In the genomic region with DNA sequence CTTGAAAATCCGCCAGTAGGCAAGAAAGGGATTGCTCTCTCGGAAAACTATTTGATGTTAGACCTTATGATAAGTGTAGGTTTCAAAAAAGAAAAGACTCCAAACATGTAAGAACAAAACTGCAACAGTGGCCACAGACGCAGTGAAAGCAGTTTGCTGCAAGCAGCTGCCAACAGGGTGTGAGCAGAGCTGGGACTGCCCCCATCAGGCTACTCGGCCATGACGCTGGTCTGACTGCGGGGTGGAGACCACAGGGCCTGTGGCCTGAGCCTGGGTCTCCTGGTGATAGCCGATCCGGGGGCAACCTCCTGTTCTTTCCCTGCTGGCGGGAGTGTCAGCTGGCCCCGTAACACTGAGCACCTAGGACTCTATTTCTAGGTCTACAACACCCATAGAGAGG, we compare ENCODE assay signal across 1 cellular context.
TF ChIP-seq lines count a peak whose summit lies in the region.

No MANE protein-coding gene starts in this region.

TF ChIP-seq in GM12878, 131 proteins besides CTCF, POLR2A, EP300 and RAD21 (continued from another document and continues in another):
- TF ChIP-seq, protein P1, sequence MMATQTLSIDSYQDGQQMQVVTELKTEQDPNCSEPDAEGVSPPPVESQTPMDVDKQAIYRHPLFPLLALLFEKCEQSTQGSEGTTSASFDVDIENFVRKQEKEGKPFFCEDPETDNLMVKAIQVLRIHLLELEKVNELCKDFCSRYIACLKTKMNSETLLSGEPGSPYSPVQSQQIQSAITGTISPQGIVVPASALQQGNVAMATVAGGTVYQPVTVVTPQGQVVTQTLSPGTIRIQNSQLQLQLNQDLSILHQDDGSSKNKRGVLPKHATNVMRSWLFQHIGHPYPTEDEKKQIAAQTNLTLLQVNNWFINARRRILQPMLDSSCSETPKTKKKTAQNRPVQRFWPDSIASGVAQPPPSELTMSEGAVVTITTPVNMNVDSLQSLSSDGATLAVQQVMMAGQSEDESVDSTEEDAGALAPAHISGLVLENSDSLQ (IDR thresholded peaks at IDR 0.05): no peak
- no peak for TF ChIP-seq CEBPZ (IDR thresholded peaks at IDR 0.05; ENCODE audit: low read depth, low read length)
- TF ChIP-seq, protein P2, sequence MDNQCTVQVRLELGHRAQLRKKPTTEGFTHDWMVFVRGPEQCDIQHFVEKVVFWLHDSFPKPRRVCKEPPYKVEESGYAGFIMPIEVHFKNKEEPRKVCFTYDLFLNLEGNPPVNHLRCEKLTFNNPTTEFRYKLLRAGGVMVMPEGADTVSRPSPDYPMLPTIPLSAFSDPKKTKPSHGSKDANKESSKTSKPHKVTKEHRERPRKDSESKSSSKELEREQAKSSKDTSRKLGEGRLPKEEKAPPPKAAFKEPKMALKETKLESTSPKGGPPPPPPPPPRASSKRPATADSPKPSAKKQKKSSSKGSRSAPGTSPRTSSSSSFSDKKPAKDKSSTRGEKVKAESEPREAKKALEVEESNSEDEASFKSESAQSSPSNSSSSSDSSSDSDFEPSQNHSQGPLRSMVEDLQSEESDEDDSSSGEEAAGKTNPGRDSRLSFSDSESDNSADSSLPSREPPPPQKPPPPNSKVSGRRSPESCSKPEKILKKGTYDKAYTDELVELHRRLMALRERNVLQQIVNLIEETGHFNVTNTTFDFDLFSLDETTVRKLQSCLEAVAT (IDR thresholded peaks at IDR 0.05): peak; percentile 41; the same call in 1 of the 2 replicates
- no peak for TF ChIP-seq USF1 (IDR thresholded peaks at IDR 0.05; ENCODE audit: borderline replicate concordance, extremely low read length, insufficient read depth, low read depth, low read length)
- TF ChIP-seq SIX5 (IDR thresholded peaks at IDR 0.05; ENCODE audit: low read depth, low read length, severe bottlenecking): no peak
- peak; percentile 30 for TF ChIP-seq MEF2B (IDR thresholded peaks at IDR 0.05; ENCODE audit: partially characterized antibody, poor library complexity, severe bottlenecking)
- peak; percentile 64; the same call in 1 of the 2 replicates for TF ChIP-seq RUNX3 (IDR thresholded peaks at IDR 0.05; ENCODE audit: low read length)
- TF ChIP-seq PAX8 (IDR thresholded peaks at IDR 0.05): no peak
- TF ChIP-seq, protein P3, sequence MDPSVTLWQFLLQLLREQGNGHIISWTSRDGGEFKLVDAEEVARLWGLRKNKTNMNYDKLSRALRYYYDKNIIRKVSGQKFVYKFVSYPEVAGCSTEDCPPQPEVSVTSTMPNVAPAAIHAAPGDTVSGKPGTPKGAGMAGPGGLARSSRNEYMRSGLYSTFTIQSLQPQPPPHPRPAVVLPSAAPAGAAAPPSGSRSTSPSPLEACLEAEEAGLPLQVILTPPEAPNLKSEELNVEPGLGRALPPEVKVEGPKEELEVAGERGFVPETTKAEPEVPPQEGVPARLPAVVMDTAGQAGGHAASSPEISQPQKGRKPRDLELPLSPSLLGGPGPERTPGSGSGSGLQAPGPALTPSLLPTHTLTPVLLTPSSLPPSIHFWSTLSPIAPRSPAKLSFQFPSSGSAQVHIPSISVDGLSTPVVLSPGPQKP (IDR thresholded peaks at IDR 0.05; ENCODE audit: low read depth, low read length): no peak
- TF ChIP-seq MEF2A (IDR thresholded peaks at IDR 0.05; ENCODE audit: insufficient read depth, low read depth, low read length): no peak
- TF ChIP-seq GABPA (IDR thresholded peaks at IDR 0.05; ENCODE audit: low read depth): no peak
- TF ChIP-seq TCF12 (IDR thresholded peaks at IDR 0.05; ENCODE audit: low read depth, low read length): peak; percentile 91
- peak; percentile 65 for TF ChIP-seq RELB (IDR thresholded peaks at IDR 0.05; ENCODE audit: low read depth)
- TF ChIP-seq POU2F2 (IDR thresholded peaks at IDR 0.05; ENCODE audit: borderline replicate concordance, low read depth, low read length): 0 out of 3 replicates have a peak, but pooled peaks have one; percentile 17
- peak; percentile 17; the same call in 1 of the 2 replicates for TF ChIP-seq JUNB (IDR thresholded peaks at IDR 0.05)
- TF ChIP-seq BHLHE40 (IDR thresholded peaks at IDR 0.05; ENCODE audit: borderline replicate concordance in 1 of 2, low read depth in 2 of 2, low read length in 1 of 2): peak; percentile 26 to 71; a peak in 1 of 4 replicates
- no peak for TF ChIP-seq SUZ12 (IDR thresholded peaks at IDR 0.05; ENCODE audit: unreplicated experiment)
- TF ChIP-seq, protein P4, sequence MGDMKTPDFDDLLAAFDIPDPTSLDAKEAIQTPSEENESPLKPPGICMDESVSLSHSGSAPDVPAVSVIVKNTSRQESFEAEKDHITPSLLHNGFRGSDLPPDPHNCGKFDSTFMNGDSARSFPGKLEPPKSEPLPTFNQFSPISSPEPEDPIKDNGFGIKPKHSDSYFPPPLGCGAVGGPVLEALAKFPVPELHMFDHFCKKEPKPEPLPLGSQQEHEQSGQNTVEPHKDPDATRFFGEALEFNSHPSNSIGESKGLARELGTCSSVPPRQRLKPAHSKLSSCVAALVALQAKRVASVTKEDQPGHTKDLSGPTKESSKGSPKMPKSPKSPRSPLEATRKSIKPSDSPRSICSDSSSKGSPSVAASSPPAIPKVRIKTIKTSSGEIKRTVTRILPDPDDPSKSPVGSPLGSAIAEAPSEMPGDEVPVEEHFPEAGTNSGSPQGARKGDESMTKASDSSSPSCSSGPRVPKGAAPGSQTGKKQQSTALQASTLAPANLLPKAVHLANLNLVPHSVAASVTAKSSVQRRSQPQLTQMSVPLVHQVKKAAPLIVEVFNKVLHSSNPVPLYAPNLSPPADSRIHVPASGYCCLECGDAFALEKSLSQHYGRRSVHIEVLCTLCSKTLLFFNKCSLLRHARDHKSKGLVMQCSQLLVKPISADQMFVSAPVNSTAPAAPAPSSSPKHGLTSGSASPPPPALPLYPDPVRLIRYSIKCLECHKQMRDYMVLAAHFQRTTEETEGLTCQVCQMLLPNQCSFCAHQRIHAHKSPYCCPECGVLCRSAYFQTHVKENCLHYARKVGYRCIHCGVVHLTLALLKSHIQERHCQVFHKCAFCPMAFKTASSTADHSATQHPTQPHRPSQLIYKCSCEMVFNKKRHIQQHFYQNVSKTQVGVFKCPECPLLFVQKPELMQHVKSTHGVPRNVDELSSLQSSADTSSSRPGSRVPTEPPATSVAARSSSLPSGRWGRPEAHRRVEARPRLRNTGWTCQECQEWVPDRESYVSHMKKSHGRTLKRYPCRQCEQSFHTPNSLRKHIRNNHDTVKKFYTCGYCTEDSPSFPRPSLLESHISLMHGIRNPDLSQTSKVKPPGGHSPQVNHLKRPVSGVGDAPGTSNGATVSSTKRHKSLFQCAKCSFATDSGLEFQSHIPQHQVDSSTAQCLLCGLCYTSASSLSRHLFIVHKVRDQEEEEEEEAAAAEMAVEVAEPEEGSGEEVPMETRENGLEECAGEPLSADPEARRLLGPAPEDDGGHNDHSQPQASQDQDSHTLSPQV (IDR thresholded peaks at IDR 0.05): no peak
- TF ChIP-seq RELA (IDR thresholded peaks at IDR 0.05; ENCODE audit: borderline replicate concordance, partially characterized antibody): no peak
- no peak for TF ChIP-seq FOXK2 (IDR thresholded peaks at IDR 0.05)
- TF ChIP-seq FOXM1 (IDR thresholded peaks at IDR 0.05; ENCODE audit: low read depth, low read length): no peak
- no peak for TF ChIP-seq CHD1 (IDR thresholded peaks at IDR 0.05; ENCODE audit: low read depth, low read length)
- 0 out of 2 replicates have a peak, but pooled peaks have one; percentile 36 for TF ChIP-seq NBN (IDR thresholded peaks at IDR 0.05)
- TF ChIP-seq CREM (IDR thresholded peaks at IDR 0.05; ENCODE audit: low read depth): no peak
- TF ChIP-seq, protein P5, sequence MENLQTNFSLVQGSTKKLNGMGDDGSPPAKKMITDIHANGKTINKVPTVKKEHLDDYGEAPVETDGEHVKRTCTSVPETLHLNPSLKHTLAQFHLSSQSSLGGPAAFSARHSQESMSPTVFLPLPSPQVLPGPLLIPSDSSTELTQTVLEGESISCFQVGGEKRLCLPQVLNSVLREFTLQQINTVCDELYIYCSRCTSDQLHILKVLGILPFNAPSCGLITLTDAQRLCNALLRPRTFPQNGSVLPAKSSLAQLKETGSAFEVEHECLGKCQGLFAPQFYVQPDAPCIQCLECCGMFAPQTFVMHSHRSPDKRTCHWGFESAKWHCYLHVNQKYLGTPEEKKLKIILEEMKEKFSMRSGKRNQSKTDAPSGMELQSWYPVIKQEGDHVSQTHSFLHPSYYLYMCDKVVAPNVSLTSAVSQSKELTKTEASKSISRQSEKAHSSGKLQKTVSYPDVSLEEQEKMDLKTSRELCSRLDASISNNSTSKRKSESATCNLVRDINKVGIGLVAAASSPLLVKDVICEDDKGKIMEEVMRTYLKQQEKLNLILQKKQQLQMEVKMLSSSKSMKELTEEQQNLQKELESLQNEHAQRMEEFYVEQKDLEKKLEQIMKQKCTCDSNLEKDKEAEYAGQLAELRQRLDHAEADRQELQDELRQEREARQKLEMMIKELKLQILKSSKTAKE (IDR thresholded peaks at IDR 0.05; ENCODE audit: low read depth, poor library complexity, severe bottlenecking): peak; percentile 28
- TF ChIP-seq EGR1 (IDR thresholded peaks at IDR 0.05; ENCODE audit: borderline replicate concordance in 1 of 2, low read depth in 2 of 2, low read length in 2 of 2): no peak
- TF ChIP-seq SP1 (IDR thresholded peaks at IDR 0.05; ENCODE audit: low read depth, low read length): peak; percentile 33
- 0 out of 2 replicates have a peak, but pooled peaks have one; percentile 49 for TF ChIP-seq DPF2 (IDR thresholded peaks at IDR 0.05)
- TF ChIP-seq CHD2 (IDR thresholded peaks at IDR 0.05; ENCODE audit: borderline replicate concordance, low read depth, low read length): no peak
- 0 out of 4 replicates have a peak, but pooled peaks of 1 of the 2 experiments have one; percentile 8 for TF ChIP-seq SRF (IDR thresholded peaks at IDR 0.05; ENCODE audit: low read depth in 2 of 2, low read length in 2 of 2)
- TF ChIP-seq YY1 (IDR thresholded peaks at IDR 0.05; ENCODE audit: low read depth, low read length): 0 out of 2 replicates have a peak, but pooled peaks have one; percentile 32
- peak; percentile 50; the same call in 1 of the 2 replicates for TF ChIP-seq CBFB (IDR thresholded peaks at IDR 0.05; ENCODE audit: low read depth)
- TF ChIP-seq ATF7 (IDR thresholded peaks at IDR 0.05; ENCODE audit: low read depth): 0 out of 2 replicates have a peak, but pooled peaks have one; percentile 39
- 0 out of 2 replicates have a peak, but pooled peaks have one; percentile 22 for TF ChIP-seq HSF1 (IDR thresholded peaks at IDR 0.05; ENCODE audit: low read depth, low read length)
- 0 out of 2 replicates have a peak, but pooled peaks have one; percentile 34 for TF ChIP-seq CREB1 (IDR thresholded peaks at IDR 0.05; ENCODE audit: low read depth)
